ENCODE assay signal across 21 cellular contexts in the genomic region with DNA sequence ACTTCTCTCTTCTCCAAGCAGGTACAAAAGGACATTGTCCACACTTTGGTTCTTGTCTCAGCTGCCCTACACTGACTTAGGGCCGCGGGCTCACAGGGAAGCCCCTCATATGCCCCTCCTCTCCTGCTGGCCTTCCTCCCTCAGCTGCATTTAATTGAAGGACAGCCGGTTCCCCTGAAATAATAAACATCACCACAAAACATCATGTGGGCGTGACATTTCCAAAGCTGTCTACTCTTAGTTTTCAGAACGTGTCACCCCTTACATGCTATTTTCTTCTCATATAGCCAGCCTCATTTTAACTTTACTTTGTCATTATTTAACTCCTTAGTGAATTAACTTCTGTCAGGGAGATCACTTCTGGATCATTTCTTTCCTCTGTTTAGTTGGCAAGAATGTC.
"Had no signal": no experiment of that assay in that cellular context is flagged by ENCODE, and none has a peak within 500 bp of the region (broad histone marks: within the 10 kb centered on the region; RNA-seq: fewer than 3 reads in every experiment).

No MANE protein-coding gene starts in this region.

- H3K4me1 ChIP-seq: parathyroid adenoma, upper lobe of left lung had no signal

- H3K4me3 ChIP-seq: breast epithelium, lung, smooth muscle cell, testis, upper lobe of left lung had no signal

- H3K9me3 ChIP-seq: breast epithelium, testis, upper lobe of left lung had no signal

- DNase-seq: activated CD4-positive, alpha-beta T cell treated with anti-CD3 and anti-CD28 coated beads, Interleukin-2, amount 50 U/mL, for 4 hours; activated CD4-positive, CD25-positive, alpha-beta regulatory T cell treated with anti-CD3 and anti-CD28 coated beads, Interleukin-2, amount 50 U/mL, for 72 hours; activated naive CD4-positive, alpha-beta T cell treated with anti-CD3 and anti-CD28 coated beads for 36 hours; anterior cingulate cortex; dermis blood vessel endothelial cell; effector memory CD8-positive, alpha-beta T cell; left cardiac atrium; natural killer cell; stimulated activated CD4-positive, alpha-beta T cell treated with anti-CD3 and anti-CD28 coated beads, Interleukin-4, amount 100 ng/mL, for 24 hours; stimulated activated naive CD4-positive, alpha-beta T cell; SW 1271; T-helper 2 cell; testis; upper lobe of left lung had no signal

- H3K27ac Mint-ChIP-seq: activated naive CD4-positive, alpha-beta T cell treated with anti-CD3 and anti-CD28 coated beads for 36 hours; activated T-helper 2 cell treated with anti-CD3 and anti-CD28 coated beads, Interferon-gamma antibody, Interleukin-2, Interleukin-4, amounts not matched to agents 10 μg/mL and 5 μg/mL and 100 μg/mL, durations not matched to agents 14 hours and 24 hours and 36 hours; natural killer cell had no signal

- H3K36me3 ChIP-seq: breast epithelium, upper lobe of left lung had no signal

- H3K4me3 Mint-ChIP-seq: activated naive CD4-positive, alpha-beta T cell treated with anti-CD3 and anti-CD28 coated beads for 36 hours; effector memory CD8-positive, alpha-beta T cell; natural killer cell had no signal

- H3K9me3 Mint-ChIP-seq: activated naive CD4-positive, alpha-beta T cell treated with anti-CD3 and anti-CD28 coated beads for 36 hours; activated T-helper 2 cell treated with anti-CD3 and anti-CD28 coated beads, Interferon-gamma antibody, Interleukin-2, Interleukin-4, amounts not matched to agents 10 μg/mL and 5 μg/mL and 100 μg/mL, durations not matched to agents 14 hours and 24 hours and 36 hours; effector memory CD8-positive, alpha-beta T cell; natural killer cell had no signal

- H3K27ac ChIP-seq: breast epithelium, parathyroid adenoma, testis, upper lobe of left lung, VCaP had no signal

- H3K27me3 Mint-ChIP-seq: effector memory CD8-positive, alpha-beta T cell had no signal

- H3K36me3 Mint-ChIP-seq: natural killer cell had no signal

- ATAC-seq: effector memory CD8-positive, alpha-beta T cell; left cardiac atrium; natural killer cell; sciatic nerve had no signal

- H3K27me3 ChIP-seq: breast epithelium, testis, upper lobe of left lung had no signal
